ENCODE assay signal across 8 cellular contexts in genomic region chr10:124290095-124290795, GRCh38.
DNase-seq lines count a peak whose midpoint lies in the region; ATAC-seq and TF ChIP-seq lines count a peak whose summit lies in the region.

No MANE protein-coding gene starts in this region.

- peak overlapping the region in 1 of 10 experiments; percentile 23; a peak in 2 of 20 replicates for H3K4me3 ChIP-seq in BLaER1 treated with 17β-estradiol and CSF1 and Interleukin-3, amounts not matched to agents 10 nM and 100 nM
- no peak overlapping the region for H3K4me3 ChIP-seq in foreskin fibroblast (ENCODE audit: low read depth in 1 of 2, low read length in 2 of 2)

- peaks cover 71 to 100% (median 86%) of the 10 kb centered on the region in 10 experiments for H3K4me1 ChIP-seq in BLaER1 treated with 17β-estradiol and CSF1 and Interleukin-3, amounts not matched to agents 10 nM and 100 nM

- in situ Hi-C loops in ACHN (cut with HindIII; ENCODE audit: low pct_ligation_motif_present, low pct_unique_long_range_greater_than_20kb, low sequenced_read_pairs), result no loop called here

- H4K20me1 ChIP-seq in BLaER1 treated with 17β-estradiol and CSF1 and Interleukin-3, amounts not matched to agents 10 nM and 100 nM, result no peaks in the 10 kb centered on the region

- no peaks in the 10 kb centered on the region for H3K9me3 ChIP-seq in BLaER1 treated with 17β-estradiol and CSF1 and Interleukin-3, amounts not matched to agents 10 nM and 100 nM (replicated peaks in 1 of 11)

- ATAC-seq in GM21390 (IDR thresholded peaks at IDR 0.05; ENCODE audit: unreplicated experiment), result peak; percentile 42
- ATAC-seq in GM18868 (IDR thresholded peaks at IDR 0.05; ENCODE audit: unreplicated experiment), result no peak
- no peak for ATAC-seq in HG03135 (IDR thresholded peaks at IDR 0.05; ENCODE audit: unreplicated experiment)

- peak overlapping the region; percentile 65 to 80 (median 75) for H3K9ac ChIP-seq in BLaER1 treated with 17β-estradiol and CSF1 and Interleukin-3, amounts not matched to agents 10 nM and 100 nM

- H3K27me3 ChIP-seq in BLaER1 treated with 17β-estradiol and CSF1 and Interleukin-3, amounts not matched to agents 10 nM and 100 nM, result no peaks in the 10 kb centered on the region

- TF ChIP-seq CTCF in foreskin fibroblast (IDR thresholded peaks at IDR 0.05; ENCODE audit: low read depth, low read length), result no peak

- H3K27ac ChIP-seq in BLaER1 treated with 17β-estradiol and CSF1 and Interleukin-3, amounts not matched to agents 10 nM and 100 nM, result peak overlapping the region; percentile 88 to 95 (median 91)

- DNase-seq in NCI-H2029 (lab: John Stamatoyannopoulos, UW), result peak; percentile 52
- peak; percentile 24 to 31 for DNase-seq in foreskin fibroblast
- DNase-seq in ACHN, result no peak
- no peak for DNase-seq in iPS-NIHi11 (ENCODE audit: low spot score)

- H3K36me3 ChIP-seq in BLaER1 treated with 17β-estradiol and CSF1 and Interleukin-3, amounts not matched to agents 10 nM and 100 nM, result no peaks in the 10 kb centered on the region

- H3K4me2 ChIP-seq in BLaER1 treated with 17β-estradiol and CSF1 and Interleukin-3, amounts not matched to agents 10 nM and 100 nM, result peak overlapping the region; percentile 71 to 96 (median 86)

Comparison
In these comparisons a context has a peak if more than half of its experiments do, and no peak if none do; other contexts are left out.
1. DNase-seq: peak in NCI-H2029 (single experiment) and foreskin fibroblast (2 of 2); none in ACHN (single experiment) and iPS-NIHi11 (single experiment).